In the genomic region with DNA sequence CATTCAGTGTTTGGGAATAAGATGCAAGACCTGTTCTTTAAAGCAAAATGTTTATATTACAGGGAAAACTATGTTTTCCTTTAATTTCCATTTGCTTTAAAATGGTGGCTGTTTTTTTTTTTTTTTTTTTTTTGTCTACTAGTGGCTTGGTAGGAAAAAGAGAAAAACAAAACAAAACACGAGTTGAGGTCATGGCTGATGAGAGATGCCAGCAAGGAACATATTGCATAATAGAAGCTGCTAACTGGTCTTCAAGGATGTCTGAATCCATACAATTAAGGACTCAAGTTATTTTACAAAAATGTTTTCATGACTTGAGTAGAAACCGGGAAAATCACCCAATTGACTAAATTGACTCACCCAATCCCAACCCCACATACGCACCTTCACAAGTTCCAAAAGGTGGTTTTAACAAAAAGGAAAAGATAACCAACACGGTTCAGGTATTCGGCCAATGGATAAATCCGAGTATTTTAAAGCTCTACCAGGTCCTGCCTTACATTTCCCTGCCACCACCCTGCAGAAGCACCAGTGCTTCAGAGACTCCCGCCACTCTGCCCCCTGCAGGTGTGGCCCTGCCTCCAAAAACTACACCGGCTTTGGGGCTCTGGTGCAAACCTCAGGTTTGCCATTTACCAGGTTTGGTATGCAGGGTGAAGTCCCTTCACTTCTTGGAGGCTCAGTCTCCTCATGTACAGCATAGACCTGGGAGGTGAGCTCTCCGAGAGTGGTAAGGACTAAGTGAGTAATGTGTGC, we compare ENCODE assay signal across 3 cellular contexts.
TF ChIP-seq lines count a peak whose summit lies in the region.

No MANE protein-coding gene starts in this region.

TF ChIP-seq in SK-N-SH, 30 proteins besides CTCF, POLR2A, EP300 and RAD21:
- no peak for TF ChIP-seq TAF1 (IDR thresholded peaks at IDR 0.05; ENCODE audit: borderline replicate concordance, low read depth, low read length)
- TF ChIP-seq NRF1 (IDR thresholded peaks at IDR 0.05; ENCODE audit: low read depth, low read length), result no peak
- no peak for TF ChIP-seq RXRA (IDR thresholded peaks at IDR 0.05; ENCODE audit: borderline replicate concordance, low read depth)
- no peak for TF ChIP-seq GATA2 (CRISPR knock-in tag; IDR thresholded peaks at IDR 0.05)
- TF ChIP-seq NFIC (IDR thresholded peaks at IDR 0.05; ENCODE audit: borderline replicate concordance), result no peak
- TF ChIP-seq, protein P1, sequence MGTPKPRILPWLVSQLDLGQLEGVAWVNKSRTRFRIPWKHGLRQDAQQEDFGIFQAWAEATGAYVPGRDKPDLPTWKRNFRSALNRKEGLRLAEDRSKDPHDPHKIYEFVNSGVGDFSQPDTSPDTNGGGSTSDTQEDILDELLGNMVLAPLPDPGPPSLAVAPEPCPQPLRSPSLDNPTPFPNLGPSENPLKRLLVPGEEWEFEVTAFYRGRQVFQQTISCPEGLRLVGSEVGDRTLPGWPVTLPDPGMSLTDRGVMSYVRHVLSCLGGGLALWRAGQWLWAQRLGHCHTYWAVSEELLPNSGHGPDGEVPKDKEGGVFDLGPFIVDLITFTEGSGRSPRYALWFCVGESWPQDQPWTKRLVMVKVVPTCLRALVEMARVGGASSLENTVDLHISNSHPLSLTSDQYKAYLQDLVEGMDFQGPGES (IDR thresholded peaks at IDR 0.05; ENCODE audit: low read depth, low read length), result no peak
- no peak for TF ChIP-seq SIN3A (IDR thresholded peaks at IDR 0.05; ENCODE audit: borderline replicate concordance, low read depth, low read length)
- TF ChIP-seq YY1 (IDR thresholded peaks at IDR 0.05; ENCODE audit: low read depth), result no peak
- TF ChIP-seq, protein P2, sequence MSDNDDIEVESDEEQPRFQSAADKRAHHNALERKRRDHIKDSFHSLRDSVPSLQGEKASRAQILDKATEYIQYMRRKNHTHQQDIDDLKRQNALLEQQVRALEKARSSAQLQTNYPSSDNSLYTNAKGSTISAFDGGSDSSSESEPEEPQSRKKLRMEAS (IDR thresholded peaks at IDR 0.05; ENCODE audit: low read depth), result no peak
- TF ChIP-seq RFX5 (IDR thresholded peaks at IDR 0.05; ENCODE audit: low read length), result no peak
- TF ChIP-seq MEF2A (IDR thresholded peaks at IDR 0.05; ENCODE audit: borderline replicate concordance, low read depth), result no peak
- TF ChIP-seq, protein P3, sequence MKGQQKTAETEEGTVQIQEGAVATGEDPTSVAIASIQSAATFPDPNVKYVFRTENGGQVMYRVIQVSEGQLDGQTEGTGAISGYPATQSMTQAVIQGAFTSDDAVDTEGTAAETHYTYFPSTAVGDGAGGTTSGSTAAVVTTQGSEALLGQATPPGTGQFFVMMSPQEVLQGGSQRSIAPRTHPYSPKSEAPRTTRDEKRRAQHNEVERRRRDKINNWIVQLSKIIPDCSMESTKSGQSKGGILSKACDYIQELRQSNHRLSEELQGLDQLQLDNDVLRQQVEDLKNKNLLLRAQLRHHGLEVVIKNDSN (IDR thresholded peaks at IDR 0.05; ENCODE audit: borderline replicate concordance, low read depth), result no peak

TF ChIP-seq in SK-N-SH treated with all-trans-retinoic acid at 6 μM for 48 hours, 23 proteins besides CTCF, POLR2A, EP300 and RAD21:
- no peak for TF ChIP-seq GLIS3 (CRISPR knock-in tag; IDR thresholded peaks at IDR 0.05)

TF ChIP-seq in H1, 55 proteins besides CTCF, POLR2A, EP300 and RAD21:
- no peak for TF ChIP-seq SRF (IDR thresholded peaks at IDR 0.05; ENCODE audit: low read depth, low read length)
- TF ChIP-seq TAF7 (optimal IDR thresholded peaks at IDR 0.05; ENCODE audit: borderline replicate concordance, low read depth, low read length), result no peak
- no peak for TF ChIP-seq CHD7 (IDR thresholded peaks at IDR 0.05; ENCODE audit: insufficient replicate concordance, low read length)
- no peak for TF ChIP-seq EGR1 (IDR thresholded peaks at IDR 0.05; ENCODE audit: borderline replicate concordance, low read depth, low read length)
- no peak for TF ChIP-seq ZNF274 (IDR thresholded peaks at IDR 0.05; ENCODE audit: borderline replicate concordance, extremely low read depth, low read length)
- TF ChIP-seq NRF1 (IDR thresholded peaks at IDR 0.05; ENCODE audit: low read depth, low read length), result no peak
- no peak for TF ChIP-seq PHF8 (conservative IDR thresholded peaks at IDR 0.05; ENCODE audit: low read depth, low read length)
- TF ChIP-seq CBX5 (IDR thresholded peaks at IDR 0.05; ENCODE audit: low read depth, low read length), result no peak
- no peak for TF ChIP-seq KDM1A (IDR thresholded peaks at IDR 0.05; ENCODE audit: borderline replicate concordance, low read length)
- TF ChIP-seq ASH2L (IDR thresholded peaks at IDR 0.05; ENCODE audit: low read length), result no peak
- TF ChIP-seq FOSL1 (IDR thresholded peaks at IDR 0.05; ENCODE audit: insufficient read depth, low read depth, low read length), result no peak
TF ChIP-seq in H1: peak in this region for 0.
